In the genomic region with DNA sequence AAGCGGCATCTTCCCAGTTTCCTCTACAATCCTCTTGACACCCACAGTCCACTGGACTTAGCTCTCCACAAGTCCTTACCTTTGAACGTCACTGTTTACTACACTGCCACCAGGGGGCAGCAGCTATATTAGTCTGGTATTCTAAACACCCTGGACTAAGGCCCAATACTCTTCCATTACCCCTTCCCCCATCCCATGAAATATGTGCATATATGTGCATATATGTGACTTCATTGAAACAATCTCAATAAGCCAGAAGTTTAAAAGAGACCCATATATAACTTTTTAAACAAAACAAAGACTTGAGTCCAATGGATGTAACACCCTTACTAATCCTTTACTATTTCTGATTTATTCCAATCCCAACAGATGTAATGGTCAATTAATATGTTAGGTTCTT, we compare ENCODE assay signal across 8 cellular contexts. TPM values are rescaled to one million over a fixed set of nuclear protein-coding genes. Genes with fewer than 3 reads are reported as not detected.
DNase-seq lines count a peak whose midpoint lies in the region; ATAC-seq and TF ChIP-seq lines count a peak whose summit lies in the region.

No MANE protein-coding gene starts in this region.

- H3K4me3 ChIP-seq in AG10803 (ENCODE audit: low read length) (no peak overlapping the region), liver (ENCODE audit: low read depth in 1 of 3, low read length in 3 of 3) (no peak overlapping the region)

- no peak overlapping the region for H3K27ac ChIP-seq in liver (ENCODE audit: low read depth in 1 of 2, low read length in 2 of 2)

- H3K36me3 Mint-ChIP-seq in central memory CD8-positive, alpha-beta T cell (ENCODE audit: insufficient read depth): peaks cover 5% of the 10 kb centered on the region

- H3K4me3 Mint-ChIP-seq in central memory CD8-positive, alpha-beta T cell: no peak overlapping the region

- no peaks in the 10 kb centered on the region for H3K36me3 ChIP-seq in liver (ENCODE audit: control insufficient read depth in 4 of 4, insufficient read depth in 3 of 4, low read depth in 1 of 4, low read length in 3 of 4)

- H3K9me3 Mint-ChIP-seq in central memory CD8-positive, alpha-beta T cell: no peaks in the 10 kb centered on the region

- H3K4me1 ChIP-seq in liver (ENCODE audit: control insufficient read depth in 4 of 4, insufficient read depth in 4 of 4, low read length in 3 of 4): no peaks in the 10 kb centered on the region

- no peak overlapping the region for H3K9ac ChIP-seq in liver (ENCODE audit: low read depth in 1 of 2, low read length in 2 of 2)

- no peaks in the 10 kb centered on the region for H3K27me3 Mint-ChIP-seq in central memory CD8-positive, alpha-beta T cell

- peak; percentile 82 for DNase-seq in AG10803 (ENCODE audit: low read depth)
- DNase-seq in NCI-H2227 treated with DMSO at 0.1 percent for 48 hours (lab: John Stamatoyannopoulos, UW): peak; percentile 43
- DNase-seq in activated CD4-positive, CD25-positive, alpha-beta regulatory T cell treated with anti-CD3 and anti-CD28 coated beads, Interleukin-2, amount 50 U/mL, for 16 hours (ENCODE audit: low read depth, low spot score): peak; percentile 55
- peak; percentile 41 to 61 for DNase-seq in central memory CD8-positive, alpha-beta T cell (ENCODE audit: low spot score in 2 of 2)
- DNase-seq in stimulated activated CD8-positive, alpha-beta memory T cell treated with anti-CD3 and anti-CD28 coated beads, Interleukin-15, amount 100 ng/mL, for 1 hour (ENCODE audit: low read depth): peak; percentile 67

- H3K27me3 ChIP-seq in liver (ENCODE audit: control insufficient read depth in 4 of 4, insufficient read depth in 4 of 4, low read length in 3 of 4): no peaks in the 10 kb centered on the region

- no peaks in the 10 kb centered on the region for H3K9me3 ChIP-seq in liver (ENCODE audit: control insufficient read depth in 4 of 4, low read length in 3 of 4)

- TF ChIP-seq CTCF in AG10803 (conservative IDR thresholded peaks at IDR 0.05; ENCODE audit: low read length): peak; percentile 88
- TF ChIP-seq CTCF in liver (IDR thresholded peaks at IDR 0.05; ENCODE audit: low read depth, low read length, missing input control): peak; percentile 69

- TF ChIP-seq RAD21 in liver (IDR thresholded peaks at IDR 0.05): peak; percentile 75 to 87

- WGBS in liver: 23% methylated on average over 2 of the region's 2 CpGs

- ATAC-seq in GM18907 (IDR thresholded peaks at IDR 0.05; ENCODE audit: unreplicated experiment) (peak; percentile 97), HG03135 (IDR thresholded peaks at IDR 0.05; ENCODE audit: unreplicated experiment) (peak; percentile 98)
- ATAC-seq in central memory CD8-positive, alpha-beta T cell (replicated peaks; ENCODE audit: extremely low read depth, poor library complexity, severe bottlenecking): peak; percentile 58

- H3K4me1 Mint-ChIP-seq in central memory CD8-positive, alpha-beta T cell: peaks cover 21% of the 10 kb centered on the region

- no peak overlapping the region for H3K27ac Mint-ChIP-seq in central memory CD8-positive, alpha-beta T cell (ENCODE audit: low read depth)

TF ChIP-seq in liver, 16 proteins besides CTCF, POLR2A, EP300 and RAD21:
- TF ChIP-seq HNF4G (IDR thresholded peaks at IDR 0.05): peak; percentile 21
- no peak for TF ChIP-seq JUND (IDR thresholded peaks at IDR 0.05)
- TF ChIP-seq HNF4A (conservative IDR thresholded peaks at IDR 0.05): peak; percentile 56 to 73
- TF ChIP-seq, protein P1, sequence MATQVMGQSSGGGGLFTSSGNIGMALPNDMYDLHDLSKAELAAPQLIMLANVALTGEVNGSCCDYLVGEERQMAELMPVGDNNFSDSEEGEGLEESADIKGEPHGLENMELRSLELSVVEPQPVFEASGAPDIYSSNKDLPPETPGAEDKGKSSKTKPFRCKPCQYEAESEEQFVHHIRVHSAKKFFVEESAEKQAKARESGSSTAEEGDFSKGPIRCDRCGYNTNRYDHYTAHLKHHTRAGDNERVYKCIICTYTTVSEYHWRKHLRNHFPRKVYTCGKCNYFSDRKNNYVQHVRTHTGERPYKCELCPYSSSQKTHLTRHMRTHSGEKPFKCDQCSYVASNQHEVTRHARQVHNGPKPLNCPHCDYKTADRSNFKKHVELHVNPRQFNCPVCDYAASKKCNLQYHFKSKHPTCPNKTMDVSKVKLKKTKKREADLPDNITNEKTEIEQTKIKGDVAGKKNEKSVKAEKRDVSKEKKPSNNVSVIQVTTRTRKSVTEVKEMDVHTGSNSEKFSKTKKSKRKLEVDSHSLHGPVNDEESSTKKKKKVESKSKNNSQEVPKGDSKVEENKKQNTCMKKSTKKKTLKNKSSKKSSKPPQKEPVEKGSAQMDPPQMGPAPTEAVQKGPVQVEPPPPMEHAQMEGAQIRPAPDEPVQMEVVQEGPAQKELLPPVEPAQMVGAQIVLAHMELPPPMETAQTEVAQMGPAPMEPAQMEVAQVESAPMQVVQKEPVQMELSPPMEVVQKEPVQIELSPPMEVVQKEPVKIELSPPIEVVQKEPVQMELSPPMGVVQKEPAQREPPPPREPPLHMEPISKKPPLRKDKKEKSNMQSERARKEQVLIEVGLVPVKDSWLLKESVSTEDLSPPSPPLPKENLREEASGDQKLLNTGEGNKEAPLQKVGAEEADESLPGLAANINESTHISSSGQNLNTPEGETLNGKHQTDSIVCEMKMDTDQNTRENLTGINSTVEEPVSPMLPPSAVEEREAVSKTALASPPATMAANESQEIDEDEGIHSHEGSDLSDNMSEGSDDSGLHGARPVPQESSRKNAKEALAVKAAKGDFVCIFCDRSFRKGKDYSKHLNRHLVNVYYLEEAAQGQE (IDR thresholded peaks at IDR 0.05): no peak
TF ChIP-seq in liver: peak in this region for 2.

RNA-seq across cellular contexts. Expression of gene GGACT, which starts 15.5 kb away (rescaled TPM):
- total RNA-seq in liver: 1 to 10 TPM; 3.3 to 4.9 TPM
- 1 to 10 TPM; 2.5 to 6.3 TPM for polyA plus RNA-seq in liver
